Comparison of ENCODE assay signal across 13 cellular contexts in the genomic region with DNA sequence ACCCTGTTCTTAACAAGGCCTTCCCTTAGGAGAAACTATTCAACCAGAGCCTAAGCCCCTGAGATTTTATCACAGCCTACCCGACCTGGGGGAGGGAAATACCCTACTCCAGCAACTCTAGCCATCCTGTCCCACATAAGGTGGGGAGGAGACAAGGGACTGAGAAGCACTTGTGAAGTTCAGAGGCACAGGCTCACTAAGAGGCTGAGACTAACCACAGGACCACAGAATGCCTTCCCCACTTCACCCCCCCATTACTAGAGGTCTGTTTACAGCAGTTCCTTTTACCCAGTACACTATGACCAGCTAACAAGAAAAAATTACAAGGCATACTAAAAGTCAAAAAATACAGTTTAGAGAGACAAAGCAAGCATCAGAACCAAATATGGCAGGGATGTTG.
DNase-seq lines count a peak whose midpoint lies in the region; ATAC-seq lines count a peak whose summit lies in the region.
"Had no signal": no experiment of that assay in that cellular context is flagged by ENCODE, and none has a peak within 500 bp of the region (broad histone marks: within the 10 kb centered on the region; RNA-seq: fewer than 3 reads in every experiment).

No MANE protein-coding gene starts in this region.

- H3K27me3 Mint-ChIP-seq in IgD-negative memory B cell, result no peaks in the 10 kb centered on the region
- H3K27me3 Mint-ChIP-seq in stimulated activated naive B cell treated with anti-CD40 and anti-IgM and Interleukin-4, amounts not matched to agents 10 μg/mL and 1 μg/mL and 100 μg/mL, for 72 hours, result no peaks in the 10 kb centered on the region
- peaks cover 2% of the 10 kb centered on the region for H3K27me3 Mint-ChIP-seq in activated CD8-positive, alpha-beta T cell treated with anti-CD3 and anti-CD28 coated beads, Interleukin-2, amount 10 ng/mL, durations not matched to agents 7 days and 5 days (ENCODE audit: low read depth)
- H3K27me3 Mint-ChIP-seq: dendritic cell treated with granulocyte-macrophage colony-stimulating factor and Interleukin-4, amounts not matched to agents 40 ng/mL and 50 ng/mL, for 4 days had no signal

- peak; percentile 82 for ATAC-seq in GM19035 (IDR thresholded peaks at IDR 0.05; ENCODE audit: unreplicated experiment)
- peak; percentile 91 for ATAC-seq in HG02798 (IDR thresholded peaks at IDR 0.05; ENCODE audit: poor library complexity, unreplicated experiment)
- peak; percentile 86 to 90 for ATAC-seq in stimulated activated naive B cell treated with anti-CD40 and anti-IgM and Interleukin-4, amounts not matched to agents 10 μg/mL and 1 μg/mL and 100 μg/mL, for 72 hours (replicated peaks)
- ATAC-seq in activated CD8-positive, alpha-beta T cell treated with anti-CD3 and anti-CD28 coated beads, Interleukin-2, amount 10 ng/mL, durations not matched to agents 7 days and 5 days, result no peak
- ATAC-seq: activated naive CD8-positive, alpha-beta T cell treated with anti-CD3 and anti-CD28 coated beads, Interleukin-2, amount 50 U/mL, for 24 hours had no signal

- POLR2A ChIA-PET in activated CD8-positive, alpha-beta T cell treated with anti-CD3 and anti-CD28 coated beads, Interleukin-2, amount 10 ng/mL, durations not matched to agents 7 days and 5 days (lab: Charles Lee), result no interaction called here

- CTCF ChIA-PET in activated CD8-positive, alpha-beta T cell treated with anti-CD3 and anti-CD28 coated beads, Interleukin-2, amount 10 ng/mL, durations not matched to agents 7 days and 5 days (lab: Charles Lee), result no interaction called here

- peaks cover 56 to 71% (median 57%) of the 10 kb centered on the region in 3 donors for H3K4me1 Mint-ChIP-seq in IgD-negative memory B cell
- peaks cover 42 to 89% of the 10 kb centered on the region in 2 donors for H3K4me1 Mint-ChIP-seq in stimulated activated naive B cell treated with anti-CD40 and anti-IgM and Interleukin-4, amounts not matched to agents 10 μg/mL and 1 μg/mL and 100 μg/mL, for 72 hours
- no peaks in the 10 kb centered on the region for H3K4me1 Mint-ChIP-seq in activated CD8-positive, alpha-beta T cell treated with anti-CD3 and anti-CD28 coated beads, Interleukin-2, amount 10 ng/mL, durations not matched to agents 7 days and 5 days (ENCODE audit: low read depth)

- no peak for DNase-seq in stimulated activated naive B cell treated with anti-CD40 and anti-IgM and Interleukin-4, amounts not matched to agents 10 μg/mL and 1 μg/mL and 100 μg/mL, for 72 hours
- DNase-seq in activated CD8-positive, alpha-beta T cell treated with anti-CD3 and anti-CD28 coated beads, Interleukin-2, amount 10 ng/mL, durations not matched to agents 7 days and 5 days, result no peak
- no peak for DNase-seq in inferior parietal cortex (ENCODE audit: extremely low spot score)
- DNase-seq in cerebellum (ENCODE audit: low spot score), result no peak
- DNase-seq: activated CD8-positive, alpha-beta memory T cell treated with anti-CD3 and anti-CD28 coated beads, Interleukin-2, amount 50 U/mL, for 48 hours; activated naive CD8-positive, alpha-beta T cell treated with anti-CD3 and anti-CD28 coated beads, Interleukin-2, amount 50 U/mL, for 24 hours; Calu3; NCI-H2227 treated with DMSO at 0.1 percent for 48 hours; stimulated activated CD4-positive, alpha-beta T cell treated with anti-CD3 and anti-CD28 coated beads, Interleukin-12 subunit alpha, Interleukin-12 subunit beta, amount 100 ng/mL, for 4 hours had no signal

- peaks cover 20% of the 10 kb centered on the region for H3K36me3 Mint-ChIP-seq in IgD-negative memory B cell
- peaks cover 16 to 23% of the 10 kb centered on the region in 2 donors for H3K36me3 Mint-ChIP-seq in stimulated activated naive B cell treated with anti-CD40 and anti-IgM and Interleukin-4, amounts not matched to agents 10 μg/mL and 1 μg/mL and 100 μg/mL, for 72 hours
- no peaks in the 10 kb centered on the region for H3K36me3 Mint-ChIP-seq in activated CD8-positive, alpha-beta T cell treated with anti-CD3 and anti-CD28 coated beads, Interleukin-2, amount 10 ng/mL, durations not matched to agents 7 days and 5 days (ENCODE audit: low read depth)

- H3K9me3 Mint-ChIP-seq in IgD-negative memory B cell, result peaks cover 5 to 8% (median 6%) of the 10 kb centered on the region in 3 donors
- peaks cover 16 to 18% of the 10 kb centered on the region in 2 donors for H3K9me3 Mint-ChIP-seq in stimulated activated naive B cell treated with anti-CD40 and anti-IgM and Interleukin-4, amounts not matched to agents 10 μg/mL and 1 μg/mL and 100 μg/mL, for 72 hours
- no peaks in the 10 kb centered on the region for H3K9me3 Mint-ChIP-seq in activated CD8-positive, alpha-beta T cell treated with anti-CD3 and anti-CD28 coated beads, Interleukin-2, amount 10 ng/mL, durations not matched to agents 7 days and 5 days (ENCODE audit: insufficient read depth)
- H3K9me3 Mint-ChIP-seq: activated naive CD8-positive, alpha-beta T cell treated with anti-CD3 and anti-CD28 coated beads, Interleukin-2, amount 50 U/mL, for 24 hours; dendritic cell treated with granulocyte-macrophage colony-stimulating factor and Interleukin-4, amounts not matched to agents 40 ng/mL and 50 ng/mL, for 4 days had no signal

- H3K4me3 Mint-ChIP-seq in IgD-negative memory B cell, result peak overlapping the region in 3 of 4 donors; percentile 15 to 69 (median 20)
- H3K4me3 Mint-ChIP-seq in stimulated activated naive B cell treated with anti-CD40 and anti-IgM and Interleukin-4, amounts not matched to agents 10 μg/mL and 1 μg/mL and 100 μg/mL, for 72 hours, result no peak overlapping the region
- H3K4me3 Mint-ChIP-seq in activated CD8-positive, alpha-beta T cell treated with anti-CD3 and anti-CD28 coated beads, Interleukin-2, amount 10 ng/mL, durations not matched to agents 7 days and 5 days, result no peak overlapping the region
- H3K4me3 Mint-ChIP-seq: activated naive CD8-positive, alpha-beta T cell treated with anti-CD3 and anti-CD28 coated beads, Interleukin-2, amount 50 U/mL, for 24 hours; dendritic cell treated with granulocyte-macrophage colony-stimulating factor and Interleukin-4, amounts not matched to agents 40 ng/mL and 50 ng/mL, for 4 days had no signal

- peak overlapping the region in 2 of 3 donors; percentile 87 to 93 for H3K27ac Mint-ChIP-seq in IgD-negative memory B cell
- peak overlapping the region; percentile 95 for H3K27ac Mint-ChIP-seq in stimulated activated naive B cell treated with anti-CD40 and anti-IgM and Interleukin-4, amounts not matched to agents 10 μg/mL and 1 μg/mL and 100 μg/mL, for 72 hours
- no peak overlapping the region for H3K27ac Mint-ChIP-seq in activated CD8-positive, alpha-beta T cell treated with anti-CD3 and anti-CD28 coated beads, Interleukin-2, amount 10 ng/mL, durations not matched to agents 7 days and 5 days
- H3K27ac Mint-ChIP-seq: activated naive CD8-positive, alpha-beta T cell treated with anti-CD3 and anti-CD28 coated beads, Interleukin-2, amount 50 U/mL, for 24 hours; dendritic cell treated with granulocyte-macrophage colony-stimulating factor and Interleukin-4, amounts not matched to agents 40 ng/mL and 50 ng/mL, for 4 days had no signal

Comparison
In these comparisons a context has a peak if more than half of its experiments do, and no peak if none do; other contexts are left out.
1. H3K4me3 Mint-ChIP-seq: peak in IgD-negative memory B cell (3 of 4); none in stimulated activated naive B cell treated with anti-CD40 and anti-IgM and Interleukin-4, amounts not matched to agents 10 μg/mL and 1 μg/mL and 100 μg/mL, for 72 hours (0 of 2) and activated CD8-positive, alpha-beta T cell treated with anti-CD3 and anti-CD28 coated beads, Interleukin-2, amount 10 ng/mL, durations not matched to agents 7 days and 5 days (single experiment).